In genomic region chr17:48816774-48817590, GRCh38 we compare ENCODE assay signal across 8 cellular contexts. TPM values are rescaled to one million over a fixed set of nuclear protein-coding genes. Genes with fewer than 3 reads are reported as not detected.
A peak's percentile ranks its signal among the peaks of the same experiment; 100 is the strongest.
DNase-seq lines count a peak whose midpoint lies in the region; ATAC-seq and TF ChIP-seq lines count a peak whose summit lies in the region.

TTLL6 (minus strand) TSS chr17:48817229; CDS start chr17:48817072, 157 bp downstream.

- ATAC-seq in activated naive CD8-positive, alpha-beta T cell treated with anti-CD3 and anti-CD28 coated beads, Interleukin-2, amount 50 U/mL, for 24 hours, result peak; percentile 90
- peak; percentile 98 for ATAC-seq in upper lobe of right lung

- peak within 1 kb of the TSS; percentile 74 for H3K4me2 ChIP-seq in GM23248 (ENCODE audit: unreplicated experiment)

- intact Hi-C loops in CD4-positive, alpha-beta memory T cell (cut with micrococcal nuclease), result loop anchor here (2.0 kb wide), 1 partner anchor 14 kb away; the partner anchor contains the start of gene CALCOCO2
- intact Hi-C loops in left ventricle myocardium inferior (cut with micrococcal nuclease), result no loop called here
- intact Hi-C loops in upper lobe of right lung (cut with DNase I), result no loop called here

- H3K4me3 Mint-ChIP-seq in CD4-positive, alpha-beta memory T cell, result peak within 1 kb of the TSS; percentile 75 to 96 (median 88)
- H3K4me3 Mint-ChIP-seq in activated naive CD8-positive, alpha-beta T cell treated with anti-CD3 and anti-CD28 coated beads, Interleukin-2, amount 50 U/mL, for 24 hours, result peak within 1 kb of the TSS; percentile 68
- H3K4me3 Mint-ChIP-seq in progenitor cell of endocrine pancreas (ENCODE audit: low read depth), result peak within 1 kb of the TSS; percentile 76

- H3K9me3 ChIP-seq in CD4-positive, alpha-beta memory T cell (ENCODE audit: control insufficient read depth in 1 of 2, low read length in 2 of 2), result no peaks in the 10 kb centered on the region
- H3K9me3 ChIP-seq in GM23248 (ENCODE audit: low read depth), result no peaks in the 10 kb centered on the region
- H3K9me3 ChIP-seq in left ventricle myocardium inferior (replicated peaks), result no peaks in the 10 kb centered on the region
- no peaks in the 10 kb centered on the region for H3K9me3 ChIP-seq in upper lobe of right lung

- DNase-seq in CD4-positive, alpha-beta memory T cell, result peak; percentile 78 to 93 (median 81)
- DNase-seq in GM23248 (peak; percentile 67), NCI-H1105 treated with DMSO at 0.1 percent for 48 hours (lab: John Stamatoyannopoulos, UW) (peak; percentile 95), T follicular helper cell (ENCODE audit: low read depth) (peak; percentile 75), left ventricle myocardium inferior (peak; percentile 84), progenitor cell of endocrine pancreas (ENCODE audit: low spot score, unreplicated experiment) (peak; percentile 80), upper lobe of right lung (peak; percentile 93)
- DNase-seq in activated naive CD8-positive, alpha-beta T cell treated with anti-CD3 and anti-CD28 coated beads, Interleukin-2, amount 50 U/mL, for 24 hours, result peak; percentile 65

- H3K4me3 ChIP-seq in CD4-positive, alpha-beta memory T cell (ENCODE audit: low read length in 2 of 2), result peak within 1 kb of the TSS; percentile 19 to 26
- peak within 1 kb of the TSS; percentile 61 for H3K4me3 ChIP-seq in GM23248
- H3K4me3 ChIP-seq in left ventricle myocardium inferior, result peak within 1 kb of the TSS; percentile 63
- H3K4me3 ChIP-seq in upper lobe of right lung, result peak within 1 kb of the TSS; percentile 44

- H3K36me3 ChIP-seq in CD4-positive, alpha-beta memory T cell (ENCODE audit: insufficient read depth, low read length), result no peaks in the 10 kb centered on the region
- H3K36me3 ChIP-seq in GM23248 (ENCODE audit: low read depth), result no peaks in the 10 kb centered on the region
- no peaks in the 10 kb centered on the region for H3K36me3 ChIP-seq in left ventricle myocardium inferior
- no peaks in the 10 kb centered on the region for H3K36me3 ChIP-seq in upper lobe of right lung

- H4K20me1 ChIP-seq in GM23248 (ENCODE audit: insufficient read depth), result no peaks in the 10 kb centered on the region

- no peaks in the 10 kb centered on the region for H3K36me3 Mint-ChIP-seq in CD4-positive, alpha-beta memory T cell
- H3K36me3 Mint-ChIP-seq in activated naive CD8-positive, alpha-beta T cell treated with anti-CD3 and anti-CD28 coated beads, Interleukin-2, amount 50 U/mL, for 24 hours (ENCODE audit: low read depth), result no peaks in the 10 kb centered on the region
- no peaks in the 10 kb centered on the region for H3K36me3 Mint-ChIP-seq in progenitor cell of endocrine pancreas (ENCODE audit: insufficient read depth)

- no peaks in the 10 kb centered on the region for H3K79me2 ChIP-seq in GM23248 (ENCODE audit: insufficient read depth)

- H3K27ac ChIP-seq in CD4-positive, alpha-beta memory T cell (ENCODE audit: low read depth, low read length), result no peak within 1 kb of the TSS
- no peak within 1 kb of the TSS for H3K27ac ChIP-seq in GM23248
- peak within 1 kb of the TSS; percentile 31 for H3K27ac ChIP-seq in left ventricle myocardium inferior (replicated peaks)
- no peak within 1 kb of the TSS for H3K27ac ChIP-seq in upper lobe of right lung

- H3F3A ChIP-seq in GM23248 (ENCODE audit: insufficient read depth), result peaks cover 14% of the 10 kb centered on the region

- POLR2A ChIA-PET in CD4-positive, alpha-beta memory T cell (lab: Charles Lee; ENCODE audit: partially characterized antibody), result interaction anchor here (1.0 to 1.9 kb wide), 2 partner anchors 19 to 62 kb away, joined by 3 to 8 read pairs; no protein-coding TSS in a partner anchor

- 4 to 6% methylated on average over 52 to 56 of the region's 64 CpGs for WGBS in GM23248 (ENCODE audit: low coverage in 1 of 2, low lambda C conversion rate in 2 of 2, missing lambda C conversion rate in 2 of 2), 2 experiments

- H3K9me2 ChIP-seq in GM23248 (ENCODE audit: insufficient read depth), result no peaks in the 10 kb centered on the region

- no peaks in the 10 kb centered on the region for H3K9me3 Mint-ChIP-seq in CD4-positive, alpha-beta memory T cell
- H3K9me3 Mint-ChIP-seq in activated naive CD8-positive, alpha-beta T cell treated with anti-CD3 and anti-CD28 coated beads, Interleukin-2, amount 50 U/mL, for 24 hours, result no peaks in the 10 kb centered on the region
- H3K9me3 Mint-ChIP-seq in progenitor cell of endocrine pancreas (ENCODE audit: low read depth), result no peaks in the 10 kb centered on the region

- peaks cover 8 to 24% (median 18%) of the 10 kb centered on the region in 4 donors for H3K4me1 Mint-ChIP-seq in CD4-positive, alpha-beta memory T cell
- peaks cover 15% of the 10 kb centered on the region for H3K4me1 Mint-ChIP-seq in activated naive CD8-positive, alpha-beta T cell treated with anti-CD3 and anti-CD28 coated beads, Interleukin-2, amount 50 U/mL, for 24 hours
- peaks cover 13% of the 10 kb centered on the region for H3K4me1 Mint-ChIP-seq in progenitor cell of endocrine pancreas (ENCODE audit: low read depth)

- H3K27me3 Mint-ChIP-seq in CD4-positive, alpha-beta memory T cell, result peaks cover 14 to 20% of the 10 kb centered on the region in 2 donors
- peaks cover 58% of the 10 kb centered on the region for H3K27me3 Mint-ChIP-seq in activated naive CD8-positive, alpha-beta T cell treated with anti-CD3 and anti-CD28 coated beads, Interleukin-2, amount 50 U/mL, for 24 hours
- H3K27me3 Mint-ChIP-seq in progenitor cell of endocrine pancreas, result peaks cover 17% of the 10 kb centered on the region

- peaks cover 4% of the 10 kb centered on the region for H3K27me3 ChIP-seq in CD4-positive, alpha-beta memory T cell (ENCODE audit: insufficient read depth, low read length)
- H3K27me3 ChIP-seq in GM23248 (replicated peaks; ENCODE audit: insufficient read depth), result peaks cover 19% of the 10 kb centered on the region
- H3K27me3 ChIP-seq in left ventricle myocardium inferior (ENCODE audit: low read depth), result peaks cover 9% of the 10 kb centered on the region
- peaks cover 3% of the 10 kb centered on the region for H3K27me3 ChIP-seq in upper lobe of right lung

- TF ChIP-seq CTCF in left ventricle myocardium inferior (IDR thresholded peaks at IDR 0.05; ENCODE audit: borderline replicate concordance), result no peak
- TF ChIP-seq CTCF in progenitor cell of endocrine pancreas (IDR thresholded peaks at IDR 0.05; ENCODE audit: unreplicated experiment), result no peak
- no peak for TF ChIP-seq CTCF in upper lobe of right lung (IDR thresholded peaks at IDR 0.05)

- peak within 1 kb of the TSS; percentile 48 for H2AFZ ChIP-seq in GM23248

- in situ Hi-C loops in GM23248 (cut with MboI), result loop anchor here (10.0 kb wide), 1 partner anchor 218 kb away; no protein-coding TSS in a partner anchor

- peaks cover 20% of the 10 kb centered on the region for H3K4me1 ChIP-seq in CD4-positive, alpha-beta memory T cell (ENCODE audit: insufficient read depth, low read length)
- no peaks in the 10 kb centered on the region for H3K4me1 ChIP-seq in GM23248 (ENCODE audit: insufficient read depth)
- peaks cover 18% of the 10 kb centered on the region for H3K4me1 ChIP-seq in left ventricle myocardium inferior
- H3K4me1 ChIP-seq in upper lobe of right lung, result peaks cover 22% of the 10 kb centered on the region

- CTCF ChIA-PET in CD4-positive, alpha-beta memory T cell (lab: Charles Lee; ENCODE audit: partially characterized antibody), result interaction anchor here (0.7 to 18.7 kb wide), 8 partner anchors 13 to 1097 kb away, joined by 3 to 463 read pairs (median 4); no protein-coding TSS in a partner anchor

- peak within 1 kb of the TSS; percentile 14 to 79 (median 47) for H3K27ac Mint-ChIP-seq in CD4-positive, alpha-beta memory T cell
- no peak within 1 kb of the TSS for H3K27ac Mint-ChIP-seq in activated naive CD8-positive, alpha-beta T cell treated with anti-CD3 and anti-CD28 coated beads, Interleukin-2, amount 50 U/mL, for 24 hours
- no peak within 1 kb of the TSS for H3K27ac Mint-ChIP-seq in progenitor cell of endocrine pancreas

- H3K9ac ChIP-seq in GM23248, result 0 out of 2 replicates have a peak within 1 kb of the TSS, but pooled peaks have one; percentile 8

RNA-seq across cellular contexts. Expression of gene TTLL6, which starts in this region (rescaled TPM):
- not detected for total RNA-seq in CD4-positive, alpha-beta memory T cell
- polyA plus RNA-seq in CD4-positive, alpha-beta memory T cell, result not detected
- not detected in 2 replicates for total RNA-seq in GM23248 (2014; rRNA removed; shearing (Covaris generic))
- not detected in 2 replicates for polyA plus RNA-seq in GM23248 (2016; fragmentation: Nextera tagmentation; extraction: Ambion mirVana)
- total RNA-seq in left ventricle myocardium inferior, result not detected
- total RNA-seq in progenitor cell of endocrine pancreas, result 2.9 and 4.0 TPM in 2 replicates
- 0.20 TPM for total RNA-seq in upper lobe of right lung

Comparison
In these comparisons a context has a peak if more than half of its experiments do, and no peak if none do; other contexts are left out.
1. Peak in DNase-seq and H3K4me3 ChIP-seq in CD4-positive, alpha-beta memory T cell; RNA of the gene not detected or under 1 TPM.
2. Peak in DNase-seq, H3K4me3 ChIP-seq, H3K9ac ChIP-seq and H3K4me2 ChIP-seq in GM23248; RNA of the gene not detected or under 1 TPM.
3. Peak in DNase-seq, H3K4me3 ChIP-seq and H3K27ac ChIP-seq in left ventricle myocardium inferior; RNA of the gene not detected or under 1 TPM.
4. Peak in DNase-seq, ATAC-seq and H3K4me3 ChIP-seq in upper lobe of right lung; RNA of the gene not detected or under 1 TPM.
5. H3K27ac Mint-ChIP-seq: peak in CD4-positive, alpha-beta memory T cell (7 of 7); none in activated naive CD8-positive, alpha-beta T cell treated with anti-CD3 and anti-CD28 coated beads, Interleukin-2, amount 50 U/mL, for 24 hours (single experiment) and progenitor cell of endocrine pancreas (single experiment).
6. Peak in every context shown above with its lines, with median percentiles within 50 percentile points of each other: DNase-seq, H3K4me3 ChIP-seq and H3K4me3 Mint-ChIP-seq.